In genomic region chr22:42222140-42222539, GRCh38 we compare ENCODE assay signal across 1 cellular context.
A peak's percentile ranks its signal among the peaks of the same experiment; 100 is the strongest.
TF ChIP-seq lines count a peak whose summit lies in the region.

No MANE protein-coding gene starts in this region.

TF ChIP-seq in GM12878, 131 proteins besides CTCF, POLR2A, EP300 and RAD21 (continues in another document):
- TF ChIP-seq RELA (IDR thresholded peaks at IDR 0.05; ENCODE audit: borderline replicate concordance, partially characterized antibody), result no peak
- TF ChIP-seq SUPT20H (IDR thresholded peaks at IDR 0.05; ENCODE audit: borderline replicate concordance, control insufficient read depth, low read depth, low read length), result no peak
- TF ChIP-seq RUNX3 (IDR thresholded peaks at IDR 0.05; ENCODE audit: low read length), result peak; percentile 78
- no peak for TF ChIP-seq ZNF592 (IDR thresholded peaks at IDR 0.05)
- no peak for TF ChIP-seq POU2F2 (IDR thresholded peaks at IDR 0.05; ENCODE audit: borderline replicate concordance, low read depth, low read length)
- TF ChIP-seq CBX5 (IDR thresholded peaks at IDR 0.05; ENCODE audit: low read depth), result no peak
- no peak for TF ChIP-seq BCL3 (IDR thresholded peaks at IDR 0.05; ENCODE audit: borderline replicate concordance, insufficient read depth, low read depth, low read length, poor library complexity, severe bottlenecking)
- peak; percentile 65 for TF ChIP-seq NR2F1 (conservative IDR thresholded peaks at IDR 0.05)
- no peak for TF ChIP-seq CBFB (IDR thresholded peaks at IDR 0.05; ENCODE audit: low read depth)
- no peak for TF ChIP-seq TCF7 (IDR thresholded peaks at IDR 0.05; ENCODE audit: borderline replicate concordance)
- no peak for TF ChIP-seq MXI1 (IDR thresholded peaks at IDR 0.05; ENCODE audit: low read depth, low read length)
- 0 out of 2 replicates have a peak, but pooled peaks have one; percentile 52 for TF ChIP-seq NR2C1 (IDR thresholded peaks at IDR 0.05)
- TF ChIP-seq IKZF1 (conservative IDR thresholded peaks at IDR 0.05), result peak; percentile 57
- TF ChIP-seq IRF4 (IDR thresholded peaks at IDR 0.05; ENCODE audit: low read depth, low read length), result peak; percentile 80
- TF ChIP-seq JUNB (IDR thresholded peaks at IDR 0.05), result peak; percentile 85
- TF ChIP-seq POLR2AphosphoS2 (IDR thresholded peaks at IDR 0.05; ENCODE audit: low read depth, low read length), result no peak
- TF ChIP-seq MTA3 (IDR thresholded peaks at IDR 0.05; ENCODE audit: borderline replicate concordance, low read length), result no peak
- no peak for TF ChIP-seq BMI1 (IDR thresholded peaks at IDR 0.05; ENCODE audit: borderline replicate concordance)
- no peak for TF ChIP-seq CEBPB (IDR thresholded peaks at IDR 0.05; ENCODE audit: borderline replicate concordance in 1 of 2, low read depth in 2 of 2, low read length in 2 of 2)
- TF ChIP-seq TCF3 (IDR thresholded peaks at IDR 0.05; ENCODE audit: borderline replicate concordance, insufficient read depth, low read depth, low read length), result no peak
- no peak for TF ChIP-seq NFXL1 (IDR thresholded peaks at IDR 0.05; ENCODE audit: borderline replicate concordance)
- no peak for TF ChIP-seq ZBTB33 (IDR thresholded peaks at IDR 0.05)
- no peak for TF ChIP-seq STAT1 (conservative IDR thresholded peaks at IDR 0.05)
- TF ChIP-seq CREB1 (IDR thresholded peaks at IDR 0.05; ENCODE audit: low read depth), result peak; percentile 79
- no peak for TF ChIP-seq SPI1 (IDR thresholded peaks at IDR 0.05; ENCODE audit: borderline replicate concordance, insufficient read depth, low read depth, low read length)
- peak; percentile 67 to 71 for TF ChIP-seq IKZF2 (IDR thresholded peaks at IDR 0.05)
- no peak for TF ChIP-seq SP1 (IDR thresholded peaks at IDR 0.05; ENCODE audit: low read depth, low read length)
- 0 out of 2 replicates have a peak, but pooled peaks have one; percentile 46 for TF ChIP-seq ATF2 (IDR thresholded peaks at IDR 0.05; ENCODE audit: low read length)
- no peak for TF ChIP-seq PML (IDR thresholded peaks at IDR 0.05; ENCODE audit: low read length)
- TF ChIP-seq PBX3 (IDR thresholded peaks at IDR 0.05; ENCODE audit: insufficient replicate concordance, low read depth, low read length), result no peak
- TF ChIP-seq SIX5 (IDR thresholded peaks at IDR 0.05; ENCODE audit: low read depth, low read length, severe bottlenecking), result no peak
- TF ChIP-seq FOXK2 (IDR thresholded peaks at IDR 0.05), result 0 out of 2 replicates have a peak, but pooled peaks have one; percentile 19
- no peak for TF ChIP-seq SMAD1 (IDR thresholded peaks at IDR 0.05; ENCODE audit: low read depth, partially characterized antibody)
- peak; percentile 55; the same call in 1 of the 2 replicates for TF ChIP-seq CREM (IDR thresholded peaks at IDR 0.05; ENCODE audit: low read depth)
- no peak for TF ChIP-seq NRF1 (conservative IDR thresholded peaks at IDR 0.05; ENCODE audit: low read depth, low read length)
- no peak for TF ChIP-seq PKNOX1 (IDR thresholded peaks at IDR 0.05)
- no peak for TF ChIP-seq SMARCA5 (IDR thresholded peaks at IDR 0.05)
- TF ChIP-seq CEBPZ (IDR thresholded peaks at IDR 0.05; ENCODE audit: low read depth, low read length), result no peak
- peak; percentile 41; the same call in 1 of the 2 replicates for TF ChIP-seq NFIC (IDR thresholded peaks at IDR 0.05; ENCODE audit: low read depth, low read length)
- TF ChIP-seq FOS (IDR thresholded peaks at IDR 0.05; ENCODE audit: borderline replicate concordance, extremely low read depth, insufficient read length), result no peak
- TF ChIP-seq PRDM15 (CRISPR knock-in tag; IDR thresholded peaks at IDR 0.05), result no peak
- no peak for TF ChIP-seq JUND (IDR thresholded peaks at IDR 0.05; ENCODE audit: low read depth, low read length)
- no peak for TF ChIP-seq ESRRA (IDR thresholded peaks at IDR 0.05; ENCODE audit: low read length)
- TF ChIP-seq MTA2 (IDR thresholded peaks at IDR 0.05; ENCODE audit: low read depth), result no peak
- peak; percentile 29; the same call in 1 of the 2 replicates for TF ChIP-seq FOXM1 (IDR thresholded peaks at IDR 0.05; ENCODE audit: low read depth, low read length)
